ENCODE assay signal across 8 cellular contexts in the genomic region with DNA sequence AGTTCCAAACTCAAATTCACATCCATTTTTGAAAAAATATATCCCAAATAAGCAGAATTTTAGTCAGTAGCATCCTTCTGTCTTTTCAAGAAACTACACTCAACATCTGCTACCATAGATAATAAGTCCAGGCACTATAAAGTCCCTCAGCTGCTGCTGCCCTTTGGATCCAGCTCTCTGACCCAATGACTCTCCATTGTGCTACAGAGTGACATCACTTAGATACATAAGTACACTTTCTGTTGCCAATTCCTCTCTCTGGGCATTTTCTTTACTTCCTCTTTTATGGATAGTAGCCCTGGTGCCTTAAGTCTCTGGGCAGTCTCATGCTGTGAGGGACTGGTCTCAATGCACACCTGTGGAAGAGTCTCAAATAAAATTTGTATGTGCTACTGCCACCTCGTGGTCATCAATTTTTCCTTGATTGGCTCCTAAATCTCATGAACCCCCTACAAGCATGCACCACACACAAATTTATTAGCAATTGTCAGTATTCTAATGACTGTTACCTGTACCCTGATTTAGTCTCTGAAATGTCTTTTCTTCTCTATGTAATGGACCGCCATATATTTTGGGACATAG.
DNase-seq lines count a peak whose midpoint lies in the region; TF ChIP-seq lines count a peak whose summit lies in the region.

No MANE protein-coding gene starts in this region.

- H2AFZ ChIP-seq in smooth muscle cell (ENCODE audit: low read depth): no peak overlapping the region

- no peaks in the 10 kb centered on the region for H4K20me1 ChIP-seq in smooth muscle cell (ENCODE audit: low read depth)

- H3K27ac ChIP-seq in endodermal cell (ENCODE audit: low read depth, low read length) (no peak overlapping the region), smooth muscle cell (ENCODE audit: low read depth) (no peak overlapping the region)

- H3K4me1 ChIP-seq in endodermal cell (ENCODE audit: control insufficient read depth, insufficient read depth, low read length) (no peaks in the 10 kb centered on the region), smooth muscle cell (ENCODE audit: low read depth) (no peaks in the 10 kb centered on the region)

- H3K36me3 ChIP-seq in endodermal cell (ENCODE audit: control insufficient read depth, insufficient read depth, low read length): no peaks in the 10 kb centered on the region
- H3K36me3 ChIP-seq in smooth muscle cell (ENCODE audit: low read depth): no peaks in the 10 kb centered on the region

- peak; percentile 12 for DNase-seq in activated naive CD4-positive, alpha-beta T cell treated with anti-CD3 and anti-CD28 coated beads for 36 hours
- no peak for DNase-seq in activated naive CD4-positive, alpha-beta T cell (lab: John Stamatoyannopoulos, UW)
- DNase-seq in HFF-Myc (ENCODE audit: extremely low read depth, low read depth) (peak; percentile 11), NCI-H1092 treated with DMSO at 0.1 percent for 48 hours (lab: John Stamatoyannopoulos, UW) (peak; percentile 3), endodermal cell (peak; percentile 83), smooth muscle cell (lab: John Stamatoyannopoulos, UW; ENCODE audit: unreplicated experiment) (no peak), CD14-positive monocyte (ENCODE audit: low spot score) (no peak)
- DNase-seq in activated T-helper 1 cell treated with anti-CD3 and anti-CD28 coated beads, Interleukin-12 subunit alpha, Interleukin-12 subunit beta, Interleukin-2, Interleukin-4 antibody, amounts not matched to agents 30 ng/mL and 10 ng/mL and 1 ng/mL, durations not matched to agents 14 hours and 24 hours and 36 hours (ENCODE audit: low spot score): no peak

- H3K4me3 ChIP-seq in HFF-Myc (replicated peaks; ENCODE audit: low read depth, low read length) (no peak overlapping the region), endodermal cell (ENCODE audit: low read length) (no peak overlapping the region), smooth muscle cell (no peak overlapping the region)

- TF ChIP-seq CTCF in HFF-Myc (IDR thresholded peaks at IDR 0.05; ENCODE audit: low read depth, low read length, missing control alignments): peak; percentile 33
- peak; percentile 75 for TF ChIP-seq CTCF in endodermal cell (conservative IDR thresholded peaks at IDR 0.05)
- peak; percentile 44 for TF ChIP-seq CTCF in smooth muscle cell (IDR thresholded peaks at IDR 0.05; ENCODE audit: borderline replicate concordance, insufficient read depth, poor library complexity, severe bottlenecking)
- TF ChIP-seq CTCF in CD14-positive monocyte (IDR thresholded peaks at IDR 0.05): no peak

- CTCF ChIA-PET in activated naive CD4-positive, alpha-beta T cell treated with anti-CD3 and anti-CD28 coated beads for 36 hours (lab: Charles Lee): no interaction called here

- H3K27ac Mint-ChIP-seq in activated naive CD4-positive, alpha-beta T cell treated with anti-CD3 and anti-CD28 coated beads for 36 hours: no peak overlapping the region
- H3K27ac Mint-ChIP-seq in endodermal cell (no peak overlapping the region), CD14-positive monocyte (no peak overlapping the region)
- H3K27ac Mint-ChIP-seq in activated T-helper 1 cell treated with anti-CD3 and anti-CD28 coated beads, Interleukin-12 subunit alpha, Interleukin-12 subunit beta, Interleukin-2, Interleukin-4 antibody, amounts not matched to agents 30 ng/mL and 10 ng/mL and 1 ng/mL, durations not matched to agents 14 hours and 24 hours and 36 hours: no peak overlapping the region

- no peaks in the 10 kb centered on the region for H3K79me2 ChIP-seq in smooth muscle cell (ENCODE audit: low read depth)

- peaks cover 14% of the 10 kb centered on the region for H3K9me3 Mint-ChIP-seq in activated naive CD4-positive, alpha-beta T cell treated with anti-CD3 and anti-CD28 coated beads for 36 hours
- H3K9me3 Mint-ChIP-seq in endodermal cell (peaks cover 26% of the 10 kb centered on the region), CD14-positive monocyte (peaks cover 0 to 5% (median 0%) of the 10 kb centered on the region in 7 donors)
- H3K9me3 Mint-ChIP-seq in activated T-helper 1 cell treated with anti-CD3 and anti-CD28 coated beads, Interleukin-12 subunit alpha, Interleukin-12 subunit beta, Interleukin-2, Interleukin-4 antibody, amounts not matched to agents 30 ng/mL and 10 ng/mL and 1 ng/mL, durations not matched to agents 14 hours and 24 hours and 36 hours: peaks cover 5% of the 10 kb centered on the region

- H3K36me3 Mint-ChIP-seq in activated naive CD4-positive, alpha-beta T cell treated with anti-CD3 and anti-CD28 coated beads for 36 hours (ENCODE audit: low read depth): no peaks in the 10 kb centered on the region
- H3K36me3 Mint-ChIP-seq in endodermal cell (ENCODE audit: low read depth) (no peaks in the 10 kb centered on the region), CD14-positive monocyte (no peaks in the 10 kb centered on the region)
- H3K36me3 Mint-ChIP-seq in activated T-helper 1 cell treated with anti-CD3 and anti-CD28 coated beads, Interleukin-12 subunit alpha, Interleukin-12 subunit beta, Interleukin-2, Interleukin-4 antibody, amounts not matched to agents 30 ng/mL and 10 ng/mL and 1 ng/mL, durations not matched to agents 14 hours and 24 hours and 36 hours (ENCODE audit: low read depth): no peaks in the 10 kb centered on the region

- no peaks in the 10 kb centered on the region for H3K27me3 ChIP-seq in endodermal cell (ENCODE audit: control insufficient read depth, insufficient read depth, low read length, poor library complexity, severe bottlenecking)
- no peaks in the 10 kb centered on the region for H3K27me3 ChIP-seq in smooth muscle cell (ENCODE audit: low read depth)

- intact Hi-C loops in activated naive CD4-positive, alpha-beta T cell treated with anti-CD3 and anti-CD28 coated beads for 36 hours (cut with micrococcal nuclease): no loop called here
- intact Hi-C loops in activated T-helper 1 cell treated with anti-CD3 and anti-CD28 coated beads, Interleukin-12 subunit alpha, Interleukin-12 subunit beta, Interleukin-2, Interleukin-4 antibody, amounts not matched to agents 30 ng/mL and 10 ng/mL and 1 ng/mL, durations not matched to agents 14 hours and 24 hours and 36 hours (cut with micrococcal nuclease): no loop called here
- intact Hi-C loops in CD14-positive monocyte (cut with micrococcal nuclease): no loop called here

- no peaks in the 10 kb centered on the region for H3K4me1 Mint-ChIP-seq in activated naive CD4-positive, alpha-beta T cell treated with anti-CD3 and anti-CD28 coated beads for 36 hours (ENCODE audit: low read depth)
- H3K4me1 Mint-ChIP-seq in endodermal cell (peaks cover 3% of the 10 kb centered on the region), CD14-positive monocyte (no peaks in the 10 kb centered on the region)
- H3K4me1 Mint-ChIP-seq in activated T-helper 1 cell treated with anti-CD3 and anti-CD28 coated beads, Interleukin-12 subunit alpha, Interleukin-12 subunit beta, Interleukin-2, Interleukin-4 antibody, amounts not matched to agents 30 ng/mL and 10 ng/mL and 1 ng/mL, durations not matched to agents 14 hours and 24 hours and 36 hours (ENCODE audit: low read depth): no peaks in the 10 kb centered on the region

- H3F3A ChIP-seq in smooth muscle cell (ENCODE audit: low read depth): no peaks in the 10 kb centered on the region

- H3K9me3 ChIP-seq in endodermal cell (ENCODE audit: control insufficient read depth, low read length) (peaks cover 24% of the 10 kb centered on the region), smooth muscle cell (replicated peaks; ENCODE audit: low read depth) (peaks cover 6% of the 10 kb centered on the region)

- H3K4me2 ChIP-seq in smooth muscle cell: no peak overlapping the region

- H3K9ac ChIP-seq in endodermal cell (ENCODE audit: extremely low read depth, low read length, poor library complexity, severe bottlenecking) (no peak overlapping the region), smooth muscle cell (ENCODE audit: low read depth) (no peak overlapping the region)

- H3K4me3 Mint-ChIP-seq in activated naive CD4-positive, alpha-beta T cell treated with anti-CD3 and anti-CD28 coated beads for 36 hours: no peak overlapping the region
- H3K4me3 Mint-ChIP-seq in endodermal cell (no peak overlapping the region), CD14-positive monocyte (no peak overlapping the region)
- H3K4me3 Mint-ChIP-seq in activated T-helper 1 cell treated with anti-CD3 and anti-CD28 coated beads, Interleukin-12 subunit alpha, Interleukin-12 subunit beta, Interleukin-2, Interleukin-4 antibody, amounts not matched to agents 30 ng/mL and 10 ng/mL and 1 ng/mL, durations not matched to agents 14 hours and 24 hours and 36 hours: no peak overlapping the region

- WGBS in endodermal cell (ENCODE audit: insufficient coverage in 1 of 2, insufficient read length in 1 of 2), 2 experiments: 45 to 100% methylated on average over 1 to 2 of the region's 2 CpGs
- 43% methylated on average over 2 of the region's 2 CpGs for whole genome bisulfite sequencing in smooth muscle cell (ENCODE audit: low lambda C conversion rate)

- H3K27me3 Mint-ChIP-seq in activated naive CD4-positive, alpha-beta T cell treated with anti-CD3 and anti-CD28 coated beads for 36 hours (ENCODE audit: low read depth): no peaks in the 10 kb centered on the region
- H3K27me3 Mint-ChIP-seq in endodermal cell (ENCODE audit: insufficient read depth): no peaks in the 10 kb centered on the region
- no peaks in the 10 kb centered on the region for H3K27me3 Mint-ChIP-seq in activated T-helper 1 cell treated with anti-CD3 and anti-CD28 coated beads, Interleukin-12 subunit alpha, Interleukin-12 subunit beta, Interleukin-2, Interleukin-4 antibody, amounts not matched to agents 30 ng/mL and 10 ng/mL and 1 ng/mL, durations not matched to agents 14 hours and 24 hours and 36 hours (ENCODE audit: insufficient read depth)
- H3K27me3 Mint-ChIP-seq in CD14-positive monocyte (ENCODE audit: low read depth in 3 of 3): peaks cover 0 to 2% (median 1%) of the 10 kb centered on the region in 3 donors

Comparison
In these comparisons a context has a peak if more than half of its experiments do, and no peak if none do; other contexts are left out.
1. DNase-seq: peak in activated naive CD4-positive, alpha-beta T cell treated with anti-CD3 and anti-CD28 coated beads for 36 hours (single experiment), HFF-Myc (single experiment), NCI-H1092 treated with DMSO at 0.1 percent for 48 hours (single experiment) and endodermal cell (single experiment); none in activated naive CD4-positive, alpha-beta T cell (0 of 4), smooth muscle cell (single experiment), activated T-helper 1 cell treated with anti-CD3 and anti-CD28 coated beads, Interleukin-12 subunit alpha, Interleukin-12 subunit beta, Interleukin-2, Interleukin-4 antibody, amounts not matched to agents 30 ng/mL and 10 ng/mL and 1 ng/mL, durations not matched to agents 14 hours and 24 hours and 36 hours (single experiment) and CD14-positive monocyte (single experiment).